8 cellular contexts compared by ENCODE assay signal in the genomic region with DNA sequence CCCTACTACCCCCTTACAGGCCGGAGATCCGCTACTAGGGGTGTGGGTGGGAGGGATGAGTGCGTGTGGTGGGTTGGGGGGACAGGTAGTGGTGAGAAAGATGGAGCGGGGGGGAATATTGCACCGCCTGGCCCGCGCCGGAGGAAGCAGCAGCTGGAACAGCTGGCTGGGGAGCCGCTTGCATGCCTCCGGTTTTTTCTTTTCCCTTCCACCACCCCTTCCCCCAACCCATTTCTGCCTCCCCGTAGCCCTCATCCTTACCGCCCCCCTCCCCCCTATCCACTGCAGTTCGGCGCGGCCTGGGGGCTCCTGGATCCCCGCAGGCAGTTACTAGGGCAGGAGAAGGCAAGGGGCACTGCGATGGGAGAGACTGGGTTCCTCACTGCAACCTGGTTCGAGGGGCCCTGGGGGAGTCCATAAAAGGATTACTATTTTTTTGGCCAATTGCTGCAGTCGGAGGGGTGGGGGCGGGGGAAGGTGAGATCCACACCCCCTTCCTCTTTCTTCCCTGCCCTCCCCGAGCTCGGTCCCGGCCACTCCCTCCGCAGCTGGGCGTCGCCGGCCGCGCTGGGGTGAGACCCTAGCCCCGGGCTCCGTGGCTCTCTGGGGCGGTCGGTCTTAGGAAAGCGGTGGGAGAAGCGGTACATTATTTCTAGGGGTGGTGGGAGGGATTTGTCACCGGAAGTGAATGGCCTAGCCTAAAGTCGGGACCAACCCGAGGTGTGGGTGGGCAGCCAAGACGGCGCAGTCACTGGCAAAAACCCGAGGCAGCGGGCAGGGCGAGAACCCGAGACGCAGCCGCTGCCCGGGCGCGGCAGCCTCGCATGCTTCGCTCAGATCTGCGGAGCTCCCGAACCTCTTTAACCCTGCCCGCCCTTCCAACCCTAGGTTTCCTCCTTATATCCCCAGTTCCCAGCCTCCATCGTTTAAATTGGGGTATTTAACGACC. TPM values are rescaled to one million over a fixed set of nuclear protein-coding genes. Genes with fewer than 3 reads are reported as not detected.
DNase-seq lines count a peak whose midpoint lies in the region; ATAC-seq and TF ChIP-seq lines count a peak whose summit lies in the region.

No MANE protein-coding gene starts in this region.

- H3K4me3 ChIP-seq in astrocyte of the cerebellum (ENCODE audit: low read depth, low read length) (peak overlapping the region; percentile 98), aorta (ENCODE audit: low read length in 2 of 2) (peak overlapping the region; percentile 50 to 68)

- H3K36me3 ChIP-seq in aorta (ENCODE audit: control insufficient read depth in 1 of 2, insufficient read depth in 2 of 2, low read length in 1 of 2) = no peaks in the 10 kb centered on the region

- peak overlapping the region; percentile 17 to 84 for H3K27ac ChIP-seq in aorta (ENCODE audit: low read depth in 1 of 2, low read length in 2 of 2)

- no peaks in the 10 kb centered on the region for H3K9me3 ChIP-seq in aorta (ENCODE audit: control insufficient read depth, low read length)

- intact Hi-C loops in aorta (cut with DNase I) = loop anchor here (1.0 to 5.0 kb wide), 3 partner anchors 35 to 131 kb away; a partner anchor contains a TSS

- in situ Hi-C loops in astrocyte of the cerebellum (cut with HindIII; ENCODE audit: low sequenced_read_pairs) = no loop called here

- ATAC-seq in GM18498 (IDR thresholded peaks at IDR 0.05; ENCODE audit: unreplicated experiment) = peak; percentile 59
- ATAC-seq in HG02885 (IDR thresholded peaks at IDR 0.05; ENCODE audit: poor library complexity, unreplicated experiment) = peak; percentile 58
- peak; percentile 94 for ATAC-seq in aorta (ENCODE audit: low FRiP score)

- DNase-seq in NCI-H187 treated with DMSO at 0.1 percent for 48 hours (lab: John Stamatoyannopoulos, UW) (peak; percentile 50), T1000 (lab: John Stamatoyannopoulos, UW) (peak; percentile 81), astrocyte of the cerebellum (ENCODE audit: low read depth) (peak; percentile 68), hippocampal formation (lab: John Stamatoyannopoulos, UW) (peak; percentile 70 to 76), renal cortical epithelial cell (ENCODE audit: low read depth) (peak; percentile 83), aorta (peak; percentile 92 to 93)

- H3K4me1 ChIP-seq in aorta (ENCODE audit: control insufficient read depth in 1 of 2, insufficient read depth in 2 of 2, low read length in 2 of 2) = peaks cover 0 to 3% of the 10 kb centered on the region in 2 donors

- no peak for TF ChIP-seq CTCF in astrocyte of the cerebellum (IDR thresholded peaks at IDR 0.05; ENCODE audit: low read depth, low read length, missing control alignments)

- H3K27me3 ChIP-seq in aorta (ENCODE audit: control insufficient read depth in 1 of 2, insufficient read depth in 2 of 2, low read length in 1 of 2) = no peaks in the 10 kb centered on the region

- WGBS in aorta, 2 donors = 0 to 1% methylated on average over 54 to 56 of the region's 56 CpGs

RNA-seq across cellular contexts. Expression of a gene that starts 0.8 kb away (rescaled TPM):
- total RNA-seq in renal cortical epithelial cell = 37.7 and 59.6 TPM in 2 replicates
- total RNA-seq in aorta = 10 to 100 TPM; 16.1 to 16.8 TPM
- polyA plus RNA-seq in aorta = 10 to 100 TPM; 14.4 to 33.1 TPM

RNA-seq across cellular contexts. Expression of a gene that starts 24.3 kb away (rescaled TPM):
- total RNA-seq in renal cortical epithelial cell (0.17 and 1.2 TPM in 2 replicates), aorta (1 to 10 TPM; 1.4 to 2.8 TPM)
- under 1 TPM in 1 of 2 donors, not detected in 1; 0.72 TPM for polyA plus RNA-seq in aorta

RNA-seq across cellular contexts. Expression of a gene that starts 35.1 kb away (rescaled TPM):
- total RNA-seq in renal cortical epithelial cell (2.4 and 8.2 TPM in 2 replicates), aorta (10 to 100 TPM; 17.2 to 21.1 TPM)
- 1 to 10 TPM; 4.8 to 5.8 TPM for polyA plus RNA-seq in aorta

Comparison
In these comparisons a context has a peak if more than half of its experiments do, and no peak if none do; other contexts are left out.
1. Peak in every context shown above with its lines: DNase-seq, ATAC-seq, H3K4me3 ChIP-seq and H3K27ac ChIP-seq.